10 cellular contexts compared by ENCODE assay signal in the genomic region with DNA sequence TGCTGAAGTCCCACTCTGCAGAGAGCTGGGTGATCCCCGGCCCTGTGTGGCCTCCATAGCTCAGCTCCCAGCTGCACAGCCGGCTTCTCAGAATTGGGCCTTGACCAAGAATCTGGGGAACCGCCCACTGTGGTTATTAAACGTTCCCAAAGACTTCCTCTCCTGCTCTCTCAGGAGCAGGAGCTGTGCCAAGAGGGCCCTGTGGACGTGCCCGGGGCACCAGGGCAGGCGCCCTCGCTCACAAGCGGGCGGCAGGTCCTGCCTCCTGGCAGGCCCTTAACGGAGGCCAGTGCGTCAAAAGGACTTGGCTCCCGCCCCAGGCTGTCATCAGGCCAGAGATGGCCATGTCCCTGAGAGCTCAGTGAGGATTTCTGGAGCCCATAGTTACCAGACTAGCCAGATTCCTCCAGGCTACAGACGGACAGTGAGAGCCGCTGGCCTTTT. TPM values are rescaled to one million over a fixed set of nuclear protein-coding genes. Genes with fewer than 3 reads are reported as not detected.
A peak's percentile ranks its signal among the peaks of the same experiment; 100 is the strongest.
DNase-seq lines count a peak whose midpoint lies in the region; ATAC-seq, FAIRE-seq and TF ChIP-seq lines count a peak whose summit lies in the region.
"Had no signal": no experiment of that assay in that cellular context is flagged by ENCODE, and none has a peak within 500 bp of the region (broad histone marks: within the 10 kb centered on the region; RNA-seq: fewer than 3 reads in every experiment).

No MANE protein-coding gene starts in this region.

- TF ChIP-seq CTCF in heart left ventricle (IDR thresholded peaks at IDR 0.05): no peak
- TF ChIP-seq CTCF in gastrocnemius medialis (IDR thresholded peaks at IDR 0.05 in 4 of 5, conservative IDR thresholded peaks at IDR 0.05 in 1 of 5): no peak

- H3K27me3 ChIP-seq in heart left ventricle (peaks cover 0 to 31% (median 7%) of the 10 kb centered on the region in 9 donors), gastrocnemius medialis (peaks cover 10 to 16% (median 13%) of the 10 kb centered on the region in 3 donors)

- peak; percentile 84 for DNase-seq in H54 (ENCODE audit: insufficient read length, low spot score)
- DNase-seq in UCSD-AML1 (lab: John Stamatoyannopoulos, UW; ENCODE audit: unreplicated experiment): peak; percentile 31
- DNase-seq in heart left ventricle: peak; percentile 96 to 99 (median 97)
- DNase-seq in gastrocnemius medialis: peak; percentile 81 to 96
- no peak for DNase-seq in stimulated activated CD4-positive, alpha-beta T cell treated with anti-CD3 and anti-CD28 coated beads, Interleukin-1b, Interleukin-23, amount 100 ng/mL, for 48 hours
- no peak for DNase-seq in activated naive CD4-positive, alpha-beta T cell treated with anti-CD3 and anti-CD28 coated beads, Interleukin-2, amount 50 U/mL, for 16 hours

- intact Hi-C loops in heart left ventricle (cut with DNase I) (loop anchor here in 5 of 10 donors (2.0 to 10.0 kb wide), 3 partner anchors 30 to 63 kb away; partner anchors contain the start of gene ZC3H12D (in 1 of the 5)), gastrocnemius medialis (cut with DNase I; ENCODE audit: low total_unique reads) (no loop called here)

- H3K36me3 ChIP-seq in heart left ventricle (peaks cover 0 to 17% (median 0%) of the 10 kb centered on the region in 9 donors), gastrocnemius medialis (no peaks in the 10 kb centered on the region)

- peak overlapping the region; percentile 51 to 91 (median 80) for H3K27ac ChIP-seq in heart left ventricle
- peak overlapping the region; percentile 66 to 78 (median 72) for H3K27ac ChIP-seq in gastrocnemius medialis
- H3K27ac ChIP-seq: HL-60 had no signal

- ATAC-seq in heart left ventricle (peak; percentile 90 to 96 (median 93)), gastrocnemius medialis (peak; percentile 93 to 95), GM21381 (IDR thresholded peaks at IDR 0.05; ENCODE audit: unreplicated experiment) (no peak), HG03439 (IDR thresholded peaks at IDR 0.05; ENCODE audit: unreplicated experiment) (no peak)

- in situ Hi-C loops in gastrocnemius medialis (cut with MboI; ENCODE audit: low sequenced_read_pairs in 4 of 4): no loop called here

- 2 to 8% (median 4%) methylated on average over 11 to 15 of the region's 15 CpGs for WGBS in heart left ventricle, 4 donors

- H3K9me3 ChIP-seq in heart left ventricle: no peaks in the 10 kb centered on the region
- H3K9me3 ChIP-seq in gastrocnemius medialis: no peaks in the 10 kb centered on the region

- peak; percentile 41 for FAIRE-seq in H54 (lab: Jason Lieb, UNC)

- TF ChIP-seq POLR2A in H54 (IDR thresholded peaks at IDR 0.05; ENCODE audit: low read depth, low read length): no peak
- TF ChIP-seq POLR2A in heart left ventricle (IDR thresholded peaks at IDR 0.05): peak in 1 of 2 donors; percentile 27
- TF ChIP-seq POLR2A in gastrocnemius medialis (IDR thresholded peaks at IDR 0.05): no peak

- peaks cover 4 to 65% (median 50%) of the 10 kb centered on the region in 12 donors for H3K4me1 ChIP-seq in heart left ventricle
- peaks cover 25 to 28% of the 10 kb centered on the region in 2 donors for H3K4me1 ChIP-seq in gastrocnemius medialis

- H3K4me3 ChIP-seq in heart left ventricle (peak overlapping the region in 4 of 12 donors; percentile 6 to 29 (median 18)), gastrocnemius medialis (peak overlapping the region in 2 of 4 donors; percentile 7 to 9)

RNA-seq across cellular contexts. Expression of gene ZC3H12D, which starts 30.4 kb away (rescaled TPM):
- total RNA-seq in heart left ventricle (1 to 10 TPM in 2 of 9 donors, under 1 TPM in 7; 0.14 to 3.0 (median 0.47) TPM), gastrocnemius medialis (under 1 TPM in 3 of 4 donors, not detected in 1; 0.03 to 0.36 (median 0.24) TPM)
- polyA plus RNA-seq in heart left ventricle: under 1 TPM; 0.19 to 0.23 TPM
- total RNA-seq: glomerular endothelial cell had no signal

RNA-seq across cellular contexts. Expression of gene SUMO4, which starts 54.4 kb away (rescaled TPM):
- 1 to 10 TPM in 1 of 9 donors, under 1 TPM in 7, not detected in 1; 0.26 to 1.5 (median 0.58) TPM for total RNA-seq in heart left ventricle
- under 1 TPM in 1 of 2 donors, not detected in 1; 0.50 TPM for polyA plus RNA-seq in heart left ventricle
- 1 to 10 TPM in 1 of 4 donors, under 1 TPM in 1, not detected in 2; 0.33 to 6.3 TPM for total RNA-seq in gastrocnemius medialis

Comparison
In these comparisons a context has a peak if more than half of its experiments do, and no peak if none do; other contexts are left out.
1. DNase-seq: peak in H54 (single experiment), UCSD-AML1 (single experiment), heart left ventricle (5 of 5) and gastrocnemius medialis (2 of 2); none in stimulated activated CD4-positive, alpha-beta T cell treated with anti-CD3 and anti-CD28 coated beads, Interleukin-1b, Interleukin-23, amount 100 ng/mL, for 48 hours (single experiment) and activated naive CD4-positive, alpha-beta T cell treated with anti-CD3 and anti-CD28 coated beads, Interleukin-2, amount 50 U/mL, for 16 hours (single experiment).
2. ATAC-seq: peak in heart left ventricle (4 of 4) and gastrocnemius medialis (2 of 2); none in GM21381 (single experiment) and HG03439 (single experiment).